Comparison of ENCODE assay signal across 1 cellular context in genomic region chr10:101587725-101588614, GRCh38.
TF ChIP-seq lines count a peak whose summit lies in the region.

TSS of gene DPCD (plus strand) at chr10:101588321. CDS start at chr10:101588337, 16 bp downstream.
TSS of gene POLL (minus strand) at chr10:101588257. CDS start at chr10:101587360, 897 bp downstream.

TF ChIP-seq in GM12878, 131 proteins besides CTCF, POLR2A, EP300 and RAD21 (continued from another document):
- TF ChIP-seq BCLAF1 (IDR thresholded peaks at IDR 0.05): no peak
